ENCODE assay signal across 11 cellular contexts in the genomic region with DNA sequence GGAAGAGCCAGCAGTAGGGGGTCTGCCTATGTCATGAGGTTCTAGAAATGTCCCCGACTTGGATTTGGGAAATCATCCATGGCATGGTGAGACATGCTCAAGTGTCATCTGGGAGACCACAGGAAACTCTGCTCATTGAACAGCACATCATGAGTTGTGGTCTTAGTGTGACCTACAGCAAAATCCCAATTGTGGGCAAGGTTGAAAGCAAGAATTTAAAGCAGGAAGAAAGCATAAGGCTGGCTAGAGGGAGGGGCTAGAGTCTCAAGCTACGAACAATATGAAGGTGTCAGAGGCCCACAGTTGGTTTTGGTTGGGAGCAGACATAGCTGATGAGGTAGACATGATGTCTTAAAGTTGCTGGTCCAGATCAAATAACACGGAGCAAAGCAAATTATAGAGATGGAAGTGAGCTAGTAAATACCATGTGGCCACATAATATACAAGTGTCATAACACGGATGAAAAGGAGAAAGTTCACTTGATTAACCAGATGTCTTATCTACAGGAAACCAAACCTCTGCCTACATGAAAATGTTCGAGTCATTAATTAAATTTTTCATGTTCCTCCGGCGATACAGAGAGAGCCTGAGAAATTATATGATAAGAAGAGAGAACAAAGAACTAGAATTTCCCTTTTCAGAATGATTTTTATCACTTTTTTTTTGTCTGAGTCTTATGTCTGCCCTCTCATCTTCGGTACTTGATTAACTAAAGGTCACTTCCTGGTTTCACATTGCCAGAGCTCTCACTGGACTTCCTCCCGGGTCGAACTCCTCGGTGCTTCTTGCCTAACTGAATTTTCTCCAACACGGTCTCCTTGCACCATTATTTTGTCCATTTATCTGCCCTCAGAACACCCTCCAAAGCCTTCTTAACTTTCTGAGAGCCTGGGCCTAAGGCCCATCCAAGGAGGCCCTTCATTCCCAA.
DNase-seq lines count a peak whose midpoint lies in the region; ATAC-seq, FAIRE-seq and TF ChIP-seq lines count a peak whose summit lies in the region.
"Had no signal": no experiment of that assay in that cellular context is flagged by ENCODE, and none has a peak within 500 bp of the region (broad histone marks: within the 10 kb centered on the region; RNA-seq: fewer than 3 reads in every experiment).

No MANE protein-coding gene starts in this region.

- TF ChIP-seq CTCF in PC-3 (conservative IDR thresholded peaks at IDR 0.05; ENCODE audit: low read depth, low read length) (no peak), lower lobe of right lung (IDR thresholded peaks at IDR 0.05) (no peak), sigmoid colon (IDR thresholded peaks at IDR 0.05) (no peak)

- no peaks in the 10 kb centered on the region for H3K9me2 ChIP-seq in PC-3 (replicated peaks; ENCODE audit: low read length)

- peaks cover 37% of the 10 kb centered on the region for H3K4me1 ChIP-seq in PC-3 (ENCODE audit: insufficient read depth, low read length)
- H3K4me1 ChIP-seq in lower lobe of right lung = no peaks in the 10 kb centered on the region
- H3K4me1 ChIP-seq in sigmoid colon = no peaks in the 10 kb centered on the region
- H3K4me1 ChIP-seq: stomach had no signal

- no peak for TF ChIP-seq POLR2A in GM12891 (IDR thresholded peaks at IDR 0.05; ENCODE audit: low read depth, low read length)
- TF ChIP-seq POLR2A in sigmoid colon (IDR thresholded peaks at IDR 0.05) = no peak

- no peaks in the 10 kb centered on the region for H3K79me2 ChIP-seq in PC-3 (ENCODE audit: low read length)

- intact Hi-C loops in PC-3 (cut with micrococcal nuclease) = no loop called here
- intact Hi-C loops in lower lobe of right lung (cut with DNase I) = no loop called here
- intact Hi-C loops in left ventricle myocardium superior (cut with micrococcal nuclease) = no loop called here
- intact Hi-C loops in sigmoid colon (cut with DNase I) = no loop called here

- no peak for TF ChIP-seq EP300 in sigmoid colon (IDR thresholded peaks at IDR 0.05)

- POLR2A ChIA-PET in PC-3 (lab: Charles Lee; ENCODE audit: unreplicated experiment) = no interaction called here

- H3K36me3 ChIP-seq in PC-3 (ENCODE audit: low read depth, low read length) = no peaks in the 10 kb centered on the region
- no peaks in the 10 kb centered on the region for H3K36me3 ChIP-seq in lower lobe of right lung
- no peaks in the 10 kb centered on the region for H3K36me3 ChIP-seq in sigmoid colon
- H3K36me3 ChIP-seq: heart left ventricle, stomach had no signal

- no TSS peak for BruUV-seq in PC-3 (replicated peaks; lab: Mats Ljungman, UMichigan)

- peaks cover 9% of the 10 kb centered on the region for H3F3A ChIP-seq in PC-3 (ENCODE audit: low read length, unreplicated experiment)

- ATAC-seq in HG02759 (IDR thresholded peaks at IDR 0.05; ENCODE audit: unreplicated experiment) (peak; percentile 36), PC-3 (no peak), lower lobe of right lung (peak; percentile 35 to 58), left ventricle myocardium superior (no peak), GM18502 (IDR thresholded peaks at IDR 0.05; ENCODE audit: poor library complexity, unreplicated experiment) (no peak)
- ATAC-seq: heart left ventricle had no signal

- H3K4me3 ChIP-seq in PC-3 (ENCODE audit: low read length) (no peak overlapping the region), lower lobe of right lung (no peak overlapping the region), sigmoid colon (no peak overlapping the region)
- H3K4me3 ChIP-seq: stomach had no signal

- peak overlapping the region; percentile 40 for H3K4me2 ChIP-seq in PC-3 (ENCODE audit: low read length)

- peak; percentile 84 for FAIRE-seq in GM12891 (lab: Jason Lieb, UNC)

- peak overlapping the region; percentile 13; the same call in 1 of the 2 replicates for H2AFZ ChIP-seq in PC-3 (ENCODE audit: low read length)

- no peaks in the 10 kb centered on the region for H4K20me1 ChIP-seq in PC-3 (ENCODE audit: low read length)

- CTCF ChIA-PET in PC-3 (lab: Charles Lee) = no interaction called here

- H3K9ac ChIP-seq in PC-3 (ENCODE audit: low read length) = peak overlapping the region; percentile 23

- H3K27ac ChIP-seq in PC-3 (ENCODE audit: low read length) = peak overlapping the region; percentile 93
- H3K27ac ChIP-seq in lower lobe of right lung = no peak overlapping the region
- no peak overlapping the region for H3K27ac ChIP-seq in sigmoid colon
- H3K27ac ChIP-seq: heart left ventricle, stomach had no signal

- H3K9me3 ChIP-seq in PC-3 (ENCODE audit: low read length) (no peaks in the 10 kb centered on the region), lower lobe of right lung (no peaks in the 10 kb centered on the region), sigmoid colon (no peaks in the 10 kb centered on the region)
- H3K9me3 ChIP-seq: heart left ventricle, stomach had no signal

- WGBS in sigmoid colon, 2 donors = 42 to 60% methylated on average over 12 of the region's 12 CpGs

- H3K27me3 ChIP-seq in PC-3 (ENCODE audit: low read length) (no peaks in the 10 kb centered on the region), lower lobe of right lung (ENCODE audit: low read depth) (no peaks in the 10 kb centered on the region), sigmoid colon (no peaks in the 10 kb centered on the region)
- H3K27me3 ChIP-seq: heart left ventricle, stomach had no signal

- DNase-seq in GM12891 (ENCODE audit: insufficient read length, low spot score) (no peak), PC-3 (peak; percentile 60), lower lobe of right lung (no peak), left ventricle myocardium superior (no peak), sigmoid colon (no peak), NCI-H510A (lab: John Stamatoyannopoulos, UW) (no peak)
- DNase-seq: anterior cingulate cortex, heart left ventricle, stomach had no signal

TF ChIP-seq in GM12891, 5 proteins besides CTCF, POLR2A, EP300 and RAD21:
- TF ChIP-seq SPI1 (IDR thresholded peaks at IDR 0.05; ENCODE audit: low read depth, low read length) (peak; percentile 67), POU2F2 (IDR thresholded peaks at IDR 0.05; ENCODE audit: low read depth, low read length) (no peak)
TF ChIP-seq in GM12891: peak in this region for 1.

Comparison
In these comparisons a context has a peak if more than half of its experiments do, and no peak if none do; other contexts are left out.
1. ATAC-seq: peak in HG02759 (single experiment) and lower lobe of right lung (2 of 2); none in PC-3 (single experiment), left ventricle myocardium superior (single experiment) and GM18502 (single experiment).